1 cellular context compared by ENCODE assay signal in genomic region chr5:122332589-122333555, GRCh38.
A peak's percentile ranks its signal among the peaks of the same experiment; 100 is the strongest.
TF ChIP-seq lines count a peak whose summit lies in the region.

No MANE protein-coding gene starts in this region.

TF ChIP-seq in HEK293, 187 proteins besides CTCF, POLR2A, EP300 and RAD21 (continued from another document and continues in another):
- TF ChIP-seq ZNF148 (tag by site-specific recombination; IDR thresholded peaks at IDR 0.05; ENCODE audit: borderline replicate concordance) (no peak), KLF9 (tag by site-specific recombination; IDR thresholded peaks at IDR 0.05; ENCODE audit: low read depth) (no peak), ZNF211 (tag by site-specific recombination; IDR thresholded peaks at IDR 0.05; ENCODE audit: low read depth) (no peak), ZNF561 (tag by site-specific recombination; IDR thresholded peaks at IDR 0.05; ENCODE audit: borderline replicate concordance) (peak; percentile 61; the same call in 1 of the 2 replicates), ZNF37A (tag by site-specific recombination; IDR thresholded peaks at IDR 0.05) (no peak), ZNF626 (tag by site-specific recombination; IDR thresholded peaks at IDR 0.05) (no peak), ZSCAN4 (tag by site-specific recombination; IDR thresholded peaks at IDR 0.05) (no peak), ZNF530 (tag by site-specific recombination; IDR thresholded peaks at IDR 0.05; ENCODE audit: low read depth) (no peak), TCF7L2 (IDR thresholded peaks at IDR 0.05; ENCODE audit: borderline replicate concordance, low read depth, low read length) (no peak; the same call in 1 of the 2 replicates), ZNF280D (tag by site-specific recombination; IDR thresholded peaks at IDR 0.05) (no peak), ZNF585B (tag by site-specific recombination; IDR thresholded peaks at IDR 0.05) (no peak), ZNF768 (tag by site-specific recombination; IDR thresholded peaks at IDR 0.05) (no peak), ZSCAN5A (tag by site-specific recombination; IDR thresholded peaks at IDR 0.05) (no peak), ZNF549 (tag by site-specific recombination; IDR thresholded peaks at IDR 0.05) (no peak), ZNF280C (tag by site-specific recombination; IDR thresholded peaks at IDR 0.05) (no peak), ZBTB44 (tag by site-specific recombination; IDR thresholded peaks at IDR 0.05) (peak; percentile 81), BCL6B (tag by site-specific recombination; IDR thresholded peaks at IDR 0.05) (peak; percentile 77), ZNF514 (tag by site-specific recombination; IDR thresholded peaks at IDR 0.05) (no peak), ZFP69B (tag by site-specific recombination; IDR thresholded peaks at IDR 0.05) (0 out of 2 replicates have a peak, but pooled peaks have one; percentile 19), KLF16 (tag by site-specific recombination; IDR thresholded peaks at IDR 0.05) (peak; percentile 68; the same call in 1 of the 2 replicates), ZNF239 (tag by site-specific recombination; IDR thresholded peaks at IDR 0.05) (no peak), WT1 (tag by site-specific recombination; IDR thresholded peaks at IDR 0.05) (peak; percentile 64), ZNF398 (tag by site-specific recombination; IDR thresholded peaks at IDR 0.05) (no peak), GLIS2 (tag by site-specific recombination; IDR thresholded peaks at IDR 0.05) (no peak), ZNF791 (tag by site-specific recombination; IDR thresholded peaks at IDR 0.05) (no peak), HOXA7 (CRISPR knock-in tag; IDR thresholded peaks at IDR 0.05; ENCODE audit: borderline replicate concordance) (no peak), ZNF223 (tag by site-specific recombination; IDR thresholded peaks at IDR 0.05) (no peak), ZNF18 (tag by site-specific recombination; IDR thresholded peaks at IDR 0.05) (peak; percentile 80), ZNF174 (tag by site-specific recombination; IDR thresholded peaks at IDR 0.05) (no peak), MZF1 (tag by site-specific recombination; IDR thresholded peaks at IDR 0.05; ENCODE audit: borderline replicate concordance) (no peak), ZXDB (tag by site-specific recombination; IDR thresholded peaks at IDR 0.05) (no peak; the same call in none of the 2 replicates), ZNF169 (tag by site-specific recombination; IDR thresholded peaks at IDR 0.05) (no peak), ZNF433 (tag by site-specific recombination; IDR thresholded peaks at IDR 0.05; ENCODE audit: low read depth) (no peak), ZNF423 (tag by site-specific recombination; IDR thresholded peaks at IDR 0.05) (no peak), ZBTB10 (tag by site-specific recombination; IDR thresholded peaks at IDR 0.05) (no peak), ZNF114 (tag by site-specific recombination; IDR thresholded peaks at IDR 0.05) (no peak), ZBTB1 (tag by site-specific recombination; IDR thresholded peaks at IDR 0.05) (0 out of 2 replicates have a peak, but pooled peaks have one; percentile 58)
